In genomic region chr6:109477184-109477583, GRCh38 we compare ENCODE assay signal across 14 cellular contexts. TPM values are rescaled to one million over a fixed set of nuclear protein-coding genes. Genes with fewer than 3 reads are reported as not detected.
DNase-seq lines count a peak whose midpoint lies in the region; ATAC-seq and TF ChIP-seq lines count a peak whose summit lies in the region.
"Had no signal": no experiment of that assay in that cellular context is flagged by ENCODE, and none has a peak within 500 bp of the region (broad histone marks: within the 10 kb centered on the region; RNA-seq: fewer than 3 reads in every experiment).

No MANE protein-coding gene starts in this region.

- H3K79me2 ChIP-seq in SU-DHL-6 (ENCODE audit: insufficient read depth, low read length) = peaks cover 70% of the 10 kb centered on the region

- H4K91ac ChIP-seq in neuronal stem cell (ENCODE audit: low read depth, low read length, poor library complexity) = no peak overlapping the region

- no peak overlapping the region for H3K4ac ChIP-seq in neuronal stem cell (ENCODE audit: low read length)

- H3K4me3 Mint-ChIP-seq in activated naive CD4-positive, alpha-beta T cell treated with anti-CD3 and anti-CD28 coated beads, Interleukin-2, amount 50 U/mL, for 24 hours = peak overlapping the region; percentile 96
- H3K4me3 Mint-ChIP-seq in effector memory CD8-positive, alpha-beta T cell = peak overlapping the region; percentile 86 to 92
- H3K4me3 Mint-ChIP-seq in stimulated activated naive B cell treated with anti-CD40 and anti-IgM and Interleukin-4, amounts not matched to agents 10 μg/mL and 1 μg/mL and 100 μg/mL, for 72 hours = peak overlapping the region; percentile 87 to 95

- no peak overlapping the region for H2BK5ac ChIP-seq in neuronal stem cell (ENCODE audit: low read length)

- peaks cover 83% of the 10 kb centered on the region for H3K4me1 Mint-ChIP-seq in activated naive CD4-positive, alpha-beta T cell treated with anti-CD3 and anti-CD28 coated beads, Interleukin-2, amount 50 U/mL, for 24 hours
- H3K4me1 Mint-ChIP-seq in effector memory CD8-positive, alpha-beta T cell (ENCODE audit: low read depth in 2 of 2) = peaks cover 58 to 80% of the 10 kb centered on the region in 2 donors
- H3K4me1 Mint-ChIP-seq in stimulated activated naive B cell treated with anti-CD40 and anti-IgM and Interleukin-4, amounts not matched to agents 10 μg/mL and 1 μg/mL and 100 μg/mL, for 72 hours = peaks cover 57 to 88% of the 10 kb centered on the region in 2 donors

- no peaks in the 10 kb centered on the region for H3K79me1 ChIP-seq in neuronal stem cell (ENCODE audit: low read depth, low read length)

- ATAC-seq in effector memory CD8-positive, alpha-beta T cell (replicated peaks) = no peak
- no peak for ATAC-seq in stimulated activated naive B cell treated with anti-CD40 and anti-IgM and Interleukin-4, amounts not matched to agents 10 μg/mL and 1 μg/mL and 100 μg/mL, for 72 hours (replicated peaks)
- ATAC-seq in SK-N-SH treated with all-trans-retinoic acid at 6 μM for 48 hours = no peak

- H3K4me1 ChIP-seq in neuronal stem cell (ENCODE audit: control insufficient read depth in 2 of 2, insufficient read depth in 1 of 2, low read depth in 1 of 2, low read length in 2 of 2) = peaks cover 0 to 5% of the 10 kb centered on the region in 2 donors

- peaks cover 19% of the 10 kb centered on the region; the same call in 1 of the 2 replicates for H4K20me1 ChIP-seq in SU-DHL-6 (ENCODE audit: low read depth, low read length)

- no peaks in the 10 kb centered on the region for H3K9me2 ChIP-seq in SU-DHL-6 (replicated peaks; ENCODE audit: insufficient read depth, low read length)

- no peak overlapping the region for H3K23ac ChIP-seq in neuronal stem cell (ENCODE audit: low read depth, low read length, poor library complexity)

- no peaks in the 10 kb centered on the region for H3F3A ChIP-seq in SU-DHL-6 (ENCODE audit: insufficient read depth)

- DNase-seq in activated naive CD4-positive, alpha-beta T cell treated with Interleukin-2 at 50 U/mL for 16 hours = no peak
- DNase-seq in effector memory CD8-positive, alpha-beta T cell = no peak
- no peak for DNase-seq in stimulated activated naive B cell treated with anti-CD40 and anti-IgM and Interleukin-4, amounts not matched to agents 10 μg/mL and 1 μg/mL and 100 μg/mL, for 72 hours
- DNase-seq in neuronal stem cell (ENCODE audit: low spot score) = no peak
- no peak for DNase-seq in HCEC 1CT
- DNase-seq: activated CD4-positive, alpha-beta T cell treated with anti-CD3 and anti-CD28 coated beads for 4 hours; cerebellar nuclear complex; NCI-H1105; NCI-H2227 treated with DMSO at 0.1 percent for 48 hours; trophoblast cell had no signal

- H2BK15ac ChIP-seq in neuronal stem cell (ENCODE audit: low read length) = no peak overlapping the region

- H3K9ac ChIP-seq in SU-DHL-6 (ENCODE audit: low read length) = peak overlapping the region; percentile 15; the same call in 1 of the 2 replicates
- no peak overlapping the region for H3K9ac ChIP-seq in neuronal stem cell (ENCODE audit: low read depth, low read length, poor library complexity)

- no peaks in the 10 kb centered on the region for H3K27me3 ChIP-seq in SU-DHL-6 (ENCODE audit: low read length)
- no peaks in the 10 kb centered on the region for H3K27me3 ChIP-seq in neuronal stem cell (ENCODE audit: control insufficient read depth in 3 of 3, insufficient read depth in 3 of 3, low read depth in 1 of 3, low read length in 3 of 3)

- H3K4me3 ChIP-seq in SU-DHL-6 (ENCODE audit: insufficient read depth, low read length, poor library complexity, severe bottlenecking) (no peak overlapping the region), neuronal stem cell (ENCODE audit: low read length in 2 of 2) (no peak overlapping the region)

- no peak overlapping the region for H3K27ac Mint-ChIP-seq in activated naive CD4-positive, alpha-beta T cell treated with anti-CD3 and anti-CD28 coated beads, Interleukin-2, amount 50 U/mL, for 24 hours
- peak overlapping the region; percentile 41 to 67 for H3K27ac Mint-ChIP-seq in effector memory CD8-positive, alpha-beta T cell
- peak overlapping the region; percentile 94 for H3K27ac Mint-ChIP-seq in stimulated activated naive B cell treated with anti-CD40 and anti-IgM and Interleukin-4, amounts not matched to agents 10 μg/mL and 1 μg/mL and 100 μg/mL, for 72 hours

- H3K14ac ChIP-seq in neuronal stem cell (ENCODE audit: low read length) = no peak overlapping the region

- H2BK12ac ChIP-seq in neuronal stem cell (ENCODE audit: low read length) = no peak overlapping the region

- H3K36me3 Mint-ChIP-seq in activated naive CD4-positive, alpha-beta T cell treated with anti-CD3 and anti-CD28 coated beads, Interleukin-2, amount 50 U/mL, for 24 hours = peaks cover 47% of the 10 kb centered on the region
- H3K36me3 Mint-ChIP-seq in effector memory CD8-positive, alpha-beta T cell (ENCODE audit: insufficient read depth) = peaks cover 66% of the 10 kb centered on the region
- peaks cover 60 to 80% of the 10 kb centered on the region in 2 donors for H3K36me3 Mint-ChIP-seq in stimulated activated naive B cell treated with anti-CD40 and anti-IgM and Interleukin-4, amounts not matched to agents 10 μg/mL and 1 μg/mL and 100 μg/mL, for 72 hours

- no peak overlapping the region for H3K18ac ChIP-seq in neuronal stem cell (ENCODE audit: low read length)

- H3K4me2 ChIP-seq in SU-DHL-6 (ENCODE audit: low read depth, low read length, poor library complexity, severe bottlenecking) (peak overlapping the region; percentile 71), neuronal stem cell (ENCODE audit: insufficient read depth, low read length, poor library complexity, severe bottlenecking) (no peak overlapping the region)

- H3K36me3 ChIP-seq in SU-DHL-6 (ENCODE audit: low read length) = peaks cover 30% of the 10 kb centered on the region
- H3K36me3 ChIP-seq in neuronal stem cell (replicated peaks in 1 of 2; ENCODE audit: control insufficient read depth in 2 of 2, insufficient read depth in 2 of 2, low read length in 2 of 2) = peaks cover 28 to 91% of the 10 kb centered on the region in 2 donors

- WGBS in neuronal stem cell (ENCODE audit: extremely low coverage in 2 of 2, insufficient read length in 2 of 2, insufficient replicate concordance in 1 of 2), 2 donors = no CpG with 5 or more reads among the region's 2 CpGs

- H3K27ac ChIP-seq in SU-DHL-6 (ENCODE audit: low read depth, low read length) = no peak overlapping the region
- H3K27ac ChIP-seq in neuronal stem cell (replicated peaks; ENCODE audit: low read length) = no peak overlapping the region

- no peaks in the 10 kb centered on the region for H3K27me3 Mint-ChIP-seq in activated naive CD4-positive, alpha-beta T cell treated with anti-CD3 and anti-CD28 coated beads, Interleukin-2, amount 50 U/mL, for 24 hours
- no peaks in the 10 kb centered on the region for H3K27me3 Mint-ChIP-seq in effector memory CD8-positive, alpha-beta T cell
- H3K27me3 Mint-ChIP-seq in stimulated activated naive B cell treated with anti-CD40 and anti-IgM and Interleukin-4, amounts not matched to agents 10 μg/mL and 1 μg/mL and 100 μg/mL, for 72 hours = no peaks in the 10 kb centered on the region

- no peaks in the 10 kb centered on the region for H3K9me3 Mint-ChIP-seq in activated naive CD4-positive, alpha-beta T cell treated with anti-CD3 and anti-CD28 coated beads, Interleukin-2, amount 50 U/mL, for 24 hours
- H3K9me3 Mint-ChIP-seq in effector memory CD8-positive, alpha-beta T cell = no peaks in the 10 kb centered on the region
- no peaks in the 10 kb centered on the region for H3K9me3 Mint-ChIP-seq in stimulated activated naive B cell treated with anti-CD40 and anti-IgM and Interleukin-4, amounts not matched to agents 10 μg/mL and 1 μg/mL and 100 μg/mL, for 72 hours
- H3K9me3 Mint-ChIP-seq: activated naive CD4-positive, alpha-beta T cell treated with anti-CD3 and anti-CD28 coated beads, Interleukin-2, amount 50 U/mL, for 72 hours had no signal

- no peak overlapping the region for H4K8ac ChIP-seq in neuronal stem cell (ENCODE audit: low read depth, low read length)

- H2AK5ac ChIP-seq in neuronal stem cell (ENCODE audit: low read depth, low read length) = no peak overlapping the region

- no peak overlapping the region for H2AFZ ChIP-seq in SU-DHL-6 (ENCODE audit: low read depth, low read length, severe bottlenecking)
- no peak overlapping the region for H2AFZ ChIP-seq in neuronal stem cell (ENCODE audit: low read length)

- H3K9me3 ChIP-seq in SU-DHL-6 (ENCODE audit: insufficient read depth, low read length) (no peaks in the 10 kb centered on the region), neuronal stem cell (replicated peaks in 1 of 2; ENCODE audit: control insufficient read depth in 2 of 2, insufficient read depth in 1 of 2, low read depth in 1 of 2, low read length in 2 of 2) (peaks cover 0 to 7% of the 10 kb centered on the region in 2 donors)

- no peak overlapping the region for H2BK120ac ChIP-seq in neuronal stem cell (ENCODE audit: low read depth, low read length)

- TF ChIP-seq CTCF in SU-DHL-6 (IDR thresholded peaks at IDR 0.05; ENCODE audit: insufficient read depth, low read length, poor library complexity, severe bottlenecking) = no peak

TF ChIP-seq in SK-N-SH treated with all-trans-retinoic acid at 6 μM for 48 hours, 23 proteins besides CTCF, POLR2A, EP300 and RAD21 (continues in another document):
- TF ChIP-seq TOX (CRISPR knock-in tag; IDR thresholded peaks at IDR 0.05; ENCODE audit: borderline replicate concordance) (no peak), SNAI2 (CRISPR knock-in tag; IDR thresholded peaks at IDR 0.05) (no peak), CSDC2 (CRISPR knock-in tag; IDR thresholded peaks at IDR 0.05) (no peak), ZNF565 (CRISPR knock-in tag; conservative IDR thresholded peaks at IDR 0.05; ENCODE audit: low read depth) (no peak), OSR1 (CRISPR knock-in tag; IDR thresholded peaks at IDR 0.05) (no peak), CSRNP3 (CRISPR knock-in tag; IDR thresholded peaks at IDR 0.05) (no peak), ARNTL (CRISPR knock-in tag; IDR thresholded peaks at IDR 0.05; ENCODE audit: borderline replicate concordance, low read depth) (no peak)

RNA-seq across cellular contexts. Expression of gene ZBTB24, which starts 5.8 kb away (rescaled TPM):
- polyA plus RNA-seq in neuronal stem cell (2013, experiment 1 of 2) = 5.3 TPM
- 5.3 TPM for polyA plus RNA-seq in neuronal stem cell (2013, experiment 2 of 2)

RNA-seq across cellular contexts. Expression of gene MICAL1, which starts 21.6 kb away (rescaled TPM):
- polyA plus RNA-seq in neuronal stem cell (2013, experiment 1 of 2) = 43.9 TPM
- polyA plus RNA-seq in neuronal stem cell (2013, experiment 2 of 2) = 41.6 TPM

RNA-seq across cellular contexts. Expression of gene SMPD2, which starts 36.7 kb away (rescaled TPM):
- 6.4 TPM for polyA plus RNA-seq in neuronal stem cell (2013, experiment 1 of 2)
- polyA plus RNA-seq in neuronal stem cell (2013, experiment 2 of 2) = 5.9 TPM

RNA-seq across cellular contexts. Expression of gene PPIL6, which starts 36.8 kb away (rescaled TPM):
- polyA plus RNA-seq in neuronal stem cell (2013, experiment 1 of 2) = 6.1 TPM
- polyA plus RNA-seq in neuronal stem cell (2013, experiment 2 of 2) = 6.1 TPM
